In genomic region chr6:17962436-17963031, GRCh38 we compare ENCODE assay signal across 9 cellular contexts. TPM values are rescaled to one million over a fixed set of nuclear protein-coding genes. Genes with fewer than 3 reads are reported as not detected.
DNase-seq lines count a peak whose midpoint lies in the region; ATAC-seq and TF ChIP-seq lines count a peak whose summit lies in the region.
"Had no signal": no experiment of that assay in that cellular context is flagged by ENCODE, and none has a peak within 500 bp of the region (broad histone marks: within the 10 kb centered on the region; RNA-seq: fewer than 3 reads in every experiment).

No MANE protein-coding gene starts in this region.

- H3K4me1 ChIP-seq in GM23248 (ENCODE audit: insufficient read depth) (peaks cover 57% of the 10 kb centered on the region), sigmoid colon (peaks cover 0 to 95% (median 78%) of the 10 kb centered on the region in 4 donors)

- no peaks in the 10 kb centered on the region for H3K36me3 Mint-ChIP-seq in activated CD4-positive, alpha-beta T cell treated with anti-CD3 and anti-CD28 coated beads, Interleukin-2, amount 10 ng/mL, durations not matched to agents 24 days and 14 days (ENCODE audit: low read depth)

- 2% methylated on average over 6 of the region's 6 CpGs for WGBS in GM23248 (ENCODE audit: low coverage in 1 of 2, low lambda C conversion rate in 2 of 2, missing lambda C conversion rate in 2 of 2), 2 experiments
- 35 to 67% methylated on average over 6 of the region's 6 CpGs for WGBS in sigmoid colon, 2 donors

- H3K27ac Mint-ChIP-seq in activated CD4-positive, alpha-beta T cell treated with anti-CD3 and anti-CD28 coated beads, Interleukin-2, amount 10 ng/mL, durations not matched to agents 24 days and 14 days, result no peak overlapping the region

- H2AFZ ChIP-seq in GM23248, result no peak overlapping the region; the same call in 1 of the 2 replicates

- no peaks in the 10 kb centered on the region for H4K20me1 ChIP-seq in GM23248 (ENCODE audit: insufficient read depth)

- peaks cover 16% of the 10 kb centered on the region for H3K27me3 Mint-ChIP-seq in activated CD4-positive, alpha-beta T cell treated with anti-CD3 and anti-CD28 coated beads, Interleukin-2, amount 10 ng/mL, durations not matched to agents 24 days and 14 days

- peak overlapping the region; percentile 72 for H3K9ac ChIP-seq in GM23248

- no peak for TF ChIP-seq CTCF in sigmoid colon (IDR thresholded peaks at IDR 0.05)

- TF ChIP-seq POLR2A in sigmoid colon (IDR thresholded peaks at IDR 0.05), result no peak

- intact Hi-C loops in sigmoid colon (cut with DNase I), result no loop called here
- intact Hi-C loops in activated CD4-positive, alpha-beta T cell treated with anti-CD3 and anti-CD28 coated beads, Interleukin-2, amount 10 ng/mL, durations not matched to agents 24 days and 14 days (cut with micrococcal nuclease), result no loop called here

- H3K4me3 Mint-ChIP-seq in activated CD4-positive, alpha-beta T cell treated with anti-CD3 and anti-CD28 coated beads, Interleukin-2, amount 10 ng/mL, durations not matched to agents 24 days and 14 days, result no peak overlapping the region

- no peaks in the 10 kb centered on the region for H3K9me2 ChIP-seq in GM23248 (ENCODE audit: insufficient read depth)

- H3K4me3 ChIP-seq in GM23248 (peak overlapping the region; percentile 53), sigmoid colon (peak overlapping the region in 1 of 4 donors; percentile 17)
- H3K4me3 ChIP-seq: tibial nerve had no signal

- H3K4me2 ChIP-seq in GM23248 (ENCODE audit: unreplicated experiment), result peak overlapping the region; percentile 74

- peaks cover 70% of the 10 kb centered on the region for H3F3A ChIP-seq in GM23248 (ENCODE audit: insufficient read depth)

- H3K79me2 ChIP-seq in GM23248 (ENCODE audit: insufficient read depth), result peaks cover 96% of the 10 kb centered on the region

- H3K27me3 ChIP-seq in GM23248 (replicated peaks; ENCODE audit: insufficient read depth) (no peaks in the 10 kb centered on the region), sigmoid colon (no peaks in the 10 kb centered on the region)
- H3K27me3 ChIP-seq: tibial nerve had no signal

- H3K36me3 ChIP-seq in GM23248 (ENCODE audit: low read depth), result no peaks in the 10 kb centered on the region
- no peaks in the 10 kb centered on the region for H3K36me3 ChIP-seq in sigmoid colon
- H3K36me3 ChIP-seq: tibial nerve had no signal

- H3K27ac ChIP-seq in GM23248 (peak overlapping the region; percentile 91), sigmoid colon (peak overlapping the region; percentile 67 to 88 (median 77))

- H3K9me3 Mint-ChIP-seq in activated CD4-positive, alpha-beta T cell treated with anti-CD3 and anti-CD28 coated beads, Interleukin-2, amount 10 ng/mL, durations not matched to agents 24 days and 14 days, result no peaks in the 10 kb centered on the region

- TF ChIP-seq EP300 in sigmoid colon (IDR thresholded peaks at IDR 0.05), result peak in 2 of 4 donors; percentile 55 to 59

- no peaks in the 10 kb centered on the region for H3K9me3 ChIP-seq in GM23248 (ENCODE audit: low read depth)
- H3K9me3 ChIP-seq in sigmoid colon, result no peaks in the 10 kb centered on the region
- H3K9me3 ChIP-seq: tibial nerve had no signal

- no peak for ATAC-seq in HG03439 (IDR thresholded peaks at IDR 0.05; ENCODE audit: unreplicated experiment)

- in situ Hi-C loops in GM23248 (cut with MboI), result no loop called here

- DNase-seq in GM23248, result peak; percentile 98
- DNase-seq in SW480 (ENCODE audit: low spot score), result peak; percentile 83
- DNase-seq in globus pallidus (ENCODE audit: low spot score), result peak; percentile 28
- DNase-seq in sigmoid colon, result peak; percentile 94
- no peak for DNase-seq in RKO (ENCODE audit: low spot score)
- DNase-seq in activated T-cell treated with anti-CD3 and anti-CD28 coated beads for 4 hours, result no peak
- no peak for DNase-seq in activated CD4-positive, alpha-beta T cell treated with anti-CD3 and anti-CD28 coated beads, Interleukin-2, amount 10 ng/mL, durations not matched to agents 24 days and 14 days

- no peaks in the 10 kb centered on the region for H3K4me1 Mint-ChIP-seq in activated CD4-positive, alpha-beta T cell treated with anti-CD3 and anti-CD28 coated beads, Interleukin-2, amount 10 ng/mL, durations not matched to agents 24 days and 14 days

RNA-seq across cellular contexts. Expression of gene KIF13A, which starts 24.9 kb away (rescaled TPM):
- total RNA-seq in GM23248 (2014; rRNA removed; shearing (Covaris generic)), result 46.0 and 47.3 TPM in 2 replicates
- polyA plus RNA-seq in GM23248 (2016; fragmentation: Nextera tagmentation; extraction: Ambion mirVana) (5.0 and 7.4 TPM in 2 replicates), sigmoid colon (10 to 100 TPM; 18.5 to 23.4 (median 20.9) TPM)
- 10 to 100 TPM; 55.3 to 73.8 (median 62.8) TPM for total RNA-seq in sigmoid colon
- total RNA-seq in activated CD4-positive, alpha-beta T cell treated with anti-CD3 and anti-CD28 coated beads, Interleukin-2, amount 10 ng/mL, durations not matched to agents 24 days and 14 days, result not detected in 2 replicates

Comparison
In these comparisons a context has a peak if more than half of its experiments do, and no peak if none do; other contexts are left out.
1. DNase-seq: peak in GM23248 (single experiment), SW480 (single experiment), globus pallidus (single experiment) and sigmoid colon (single experiment); none in RKO (single experiment), activated T-cell treated with anti-CD3 and anti-CD28 coated beads for 4 hours (single experiment) and activated CD4-positive, alpha-beta T cell treated with anti-CD3 and anti-CD28 coated beads, Interleukin-2, amount 10 ng/mL, durations not matched to agents 24 days and 14 days (single experiment).
2. RNA of gene KIF13A, which starts 24.9 kb away (total RNA-seq): 55.3 to 73.8 TPM in sigmoid colon and 46.0 to 47.3 TPM in GM23248; not detected in activated CD4-positive, alpha-beta T cell treated with anti-CD3 and anti-CD28 coated beads, Interleukin-2, amount 10 ng/mL, durations not matched to agents 24 days and 14 days; every median in the first group is over 10 times any median in the second.